8 cellular contexts compared by ENCODE assay signal in the genomic region with DNA sequence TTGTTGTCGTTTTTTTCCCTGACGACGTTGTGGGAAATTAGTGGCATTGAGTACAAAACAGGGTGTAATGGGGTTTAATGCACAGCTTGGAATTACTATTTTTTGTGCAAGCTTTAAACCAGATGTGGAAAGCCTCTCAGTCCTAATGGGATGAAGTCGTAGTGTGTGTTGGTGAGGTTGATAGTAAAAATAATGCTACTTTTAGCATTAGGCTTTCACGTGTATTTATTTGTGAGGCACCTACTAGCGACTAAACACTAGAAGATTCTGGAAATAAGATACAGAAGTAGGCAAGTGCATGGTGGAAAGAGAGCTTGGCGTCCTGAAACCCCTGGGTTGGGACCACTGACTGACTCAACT. TPM values are rescaled to one million over a fixed set of nuclear protein-coding genes. Genes with fewer than 3 reads are reported as not detected.
DNase-seq lines count a peak whose midpoint lies in the region; ATAC-seq, FAIRE-seq and TF ChIP-seq lines count a peak whose summit lies in the region.

No MANE protein-coding gene starts in this region.

- H3K36me3 ChIP-seq in GM12878 (ENCODE audit: control insufficient read depth in 2 of 2, insufficient read depth in 2 of 2, low read length in 1 of 2), result no peaks in the 10 kb centered on the region

- H3K4me3 ChIP-seq in GM12878 (peak overlapping the region; percentile 93), lower leg skin (ENCODE audit: low read depth, poor library complexity, severe bottlenecking) (peak overlapping the region; percentile 67)

- peak overlapping the region; percentile 91 for H3K9ac ChIP-seq in GM12878 (ENCODE audit: control insufficient read depth, insufficient read depth, low read length)

- peak overlapping the region; percentile 78 for H3K27ac ChIP-seq in GM12878 (ENCODE audit: control insufficient read depth, insufficient read depth)

- no peak for TF ChIP-seq EP300 in GM12878 (IDR thresholded peaks at IDR 0.05; ENCODE audit: borderline replicate concordance in 1 of 2, control insufficient read depth in 1 of 2, low read depth in 2 of 2, low read length in 2 of 2)

- no peaks in the 10 kb centered on the region for H3K27me3 Mint-ChIP-seq in activated CD4-positive, alpha-beta T cell treated with anti-CD3 and anti-CD28 coated beads, Interleukin-2, amount 10 ng/mL, durations not matched to agents 7 days and 5 days
- peaks cover 13% of the 10 kb centered on the region for H3K27me3 Mint-ChIP-seq in type B pancreatic cell

- no peak for TF ChIP-seq RAD21 in GM12878 (IDR thresholded peaks at IDR 0.05; ENCODE audit: insufficient read depth, low read depth, low read length)

- TSS peak; percentile 98 for BruUV-seq in GM12878 (replicated peaks; lab: Mats Ljungman, UMichigan)

- peaks cover 30% of the 10 kb centered on the region for H3K79me2 ChIP-seq in GM12878 (ENCODE audit: control insufficient read depth, insufficient read depth, low read length)

- peaks cover 7% of the 10 kb centered on the region for H3K36me3 Mint-ChIP-seq in activated CD4-positive, alpha-beta T cell treated with anti-CD3 and anti-CD28 coated beads, Interleukin-2, amount 10 ng/mL, durations not matched to agents 7 days and 5 days (ENCODE audit: low read depth)
- H3K36me3 Mint-ChIP-seq in type B pancreatic cell, result peaks cover 4% of the 10 kb centered on the region

- no peaks in the 10 kb centered on the region for H3K9me3 ChIP-seq in GM12878 (replicated peaks; ENCODE audit: control insufficient read depth, insufficient read depth, low read length)

- H3K4me1 Mint-ChIP-seq in activated CD4-positive, alpha-beta T cell treated with anti-CD3 and anti-CD28 coated beads, Interleukin-2, amount 10 ng/mL, durations not matched to agents 7 days and 5 days, result peaks cover 35% of the 10 kb centered on the region
- peaks cover 16% of the 10 kb centered on the region for H3K4me1 Mint-ChIP-seq in type B pancreatic cell (ENCODE audit: unreplicated experiment)

- POLR2A ChIA-PET in activated CD4-positive, alpha-beta T cell treated with anti-CD3 and anti-CD28 coated beads, Interleukin-2, amount 10 ng/mL, durations not matched to agents 7 days and 5 days (lab: Charles Lee), result interaction anchor here (0.8 kb wide), 1 partner anchor 9 kb away, joined by 3 read pairs; no protein-coding TSS in a partner anchor
- POLR2A ChIA-PET in GM12878 (lab: Charles Lee), result no interaction called here

- DNase-seq in activated CD4-positive, alpha-beta T cell treated with anti-CD3 and anti-CD28 coated beads, Interleukin-2, amount 10 ng/mL, durations not matched to agents 7 days and 5 days, result no peak
- no peak for DNase-seq in activated CD4-positive, alpha-beta T cell treated with anti-CD3 and anti-CD28 coated beads for 48 hours
- DNase-seq in GM12878 (ENCODE audit: low read depth, low spot score) (no peak), lower leg skin (ENCODE audit: low spot score in 2 of 2) (no peak), type B pancreatic cell (ENCODE audit: extremely low spot score, unreplicated experiment) (no peak), RCC 7860 (ENCODE audit: low spot score) (no peak), hypothalamus (lab: John Stamatoyannopoulos, UW) (no peak), RPMI8226 (no peak)

- TF ChIP-seq CTCF in GM12878 (IDR thresholded peaks at IDR 0.05 in 2 of 3, conservative IDR thresholded peaks at IDR 0.05 in 1 of 3; ENCODE audit: control insufficient read depth in 2 of 3, extremely low read depth in 1 of 3, insufficient read depth in 1 of 3, low read depth in 3 of 3, low read length in 3 of 3) (no peak), lower leg skin (IDR thresholded peaks at IDR 0.05) (no peak), type B pancreatic cell (conservative IDR thresholded peaks at IDR 0.05) (no peak)

- H3K4me3 Mint-ChIP-seq in activated CD4-positive, alpha-beta T cell treated with anti-CD3 and anti-CD28 coated beads, Interleukin-2, amount 10 ng/mL, durations not matched to agents 7 days and 5 days, result peak overlapping the region; percentile 94
- H3K4me3 Mint-ChIP-seq in type B pancreatic cell, result peak overlapping the region; percentile 97

- intact Hi-C loops in GM12878 (cut with micrococcal nuclease; ENCODE audit: unreplicated experiment) (no loop called here), lower leg skin (cut with DNase I; ENCODE audit: low total_unique reads) (no loop called here)

- no peaks in the 10 kb centered on the region for H4K20me1 ChIP-seq in GM12878 (ENCODE audit: control insufficient read depth, insufficient read depth)

- SMC1A ChIA-PET in GM12878 (lab: Charles Lee; ENCODE audit: uncharacterized antibody, unreplicated experiment), result interaction anchor here (0.8 kb wide), 1 partner anchor 49 kb away, joined by 3 read pairs; no protein-coding TSS in a partner anchor

- H2AFZ ChIP-seq in GM12878 (ENCODE audit: control insufficient read depth, low read depth, low read length), result peak overlapping the region; percentile 86

- 17% methylated on average over 7 of the region's 7 CpGs for WGBS in GM12878 (ENCODE audit: insufficient coverage, insufficient replicate concordance, low lambda C conversion rate, missing lambda C conversion rate)
- WGBS in lower leg skin, 2 donors, result 27 to 38% methylated on average over 7 of the region's 7 CpGs

- no peak for FAIRE-seq in GM12878 (lab: Jason Lieb, UNC)
- no peak for FAIRE-seq in RCC 7860 (lab: Jason Lieb, UNC)

- in situ Hi-C loops in GM12878 (cut with MboI), result no loop called here

- CTCF ChIA-PET in activated CD4-positive, alpha-beta T cell treated with anti-CD3 and anti-CD28 coated beads, Interleukin-2, amount 10 ng/mL, durations not matched to agents 7 days and 5 days (lab: Charles Lee), result interaction anchor here (0.8 kb wide), 1 partner anchor 102 kb away, joined by 3 read pairs; no protein-coding TSS in a partner anchor
- CTCF ChIA-PET in GM12878 (lab: Yijun Ruan, JAX), result interaction anchor here (1.3 to 2.3 kb wide), 3 partner anchors 16 to 636 kb away, joined by 3 to 15 read pairs (median 3); no protein-coding TSS in a partner anchor

- peak overlapping the region; percentile 94 for H3K27ac Mint-ChIP-seq in activated CD4-positive, alpha-beta T cell treated with anti-CD3 and anti-CD28 coated beads, Interleukin-2, amount 10 ng/mL, durations not matched to agents 7 days and 5 days
- H3K27ac Mint-ChIP-seq in type B pancreatic cell, result peak overlapping the region; percentile 90

- peak overlapping the region; percentile 89 for H3K4me2 ChIP-seq in GM12878 (ENCODE audit: control insufficient read depth, insufficient read depth)

- peaks cover 3% of the 10 kb centered on the region for H3K9me3 Mint-ChIP-seq in activated CD4-positive, alpha-beta T cell treated with anti-CD3 and anti-CD28 coated beads, Interleukin-2, amount 10 ng/mL, durations not matched to agents 7 days and 5 days
- no peaks in the 10 kb centered on the region for H3K9me3 Mint-ChIP-seq in type B pancreatic cell

- peaks cover 4% of the 10 kb centered on the region for H3K4me1 ChIP-seq in GM12878 (ENCODE audit: control insufficient read depth, insufficient read depth, low read length)

- ATAC-seq in GM12878, result no peak

- RAD21 ChIA-PET in GM12878 (lab: Charles Lee; ENCODE audit: unreplicated experiment), result interaction anchor here (0.7 to 2.4 kb wide), 2 partner anchors 23 to 687 kb away, joined by 3 to 5 read pairs; no protein-coding TSS in a partner anchor

- TF ChIP-seq POLR2A in GM12878 (IDR thresholded peaks at IDR 0.05; ENCODE audit: low read depth, low read length) (no peak), lower leg skin (IDR thresholded peaks at IDR 0.05) (no peak)

- H3K27me3 ChIP-seq in GM12878 (replicated peaks in 1 of 2; ENCODE audit: control insufficient read depth in 2 of 2, insufficient read depth in 2 of 2, low read length in 1 of 2), result no peaks in the 10 kb centered on the region

TF ChIP-seq in GM12878, 131 proteins besides CTCF, POLR2A, EP300 and RAD21:
- TF ChIP-seq SPI1 (IDR thresholded peaks at IDR 0.05; ENCODE audit: borderline replicate concordance, insufficient read depth, low read depth, low read length), result no peak
- TF ChIP-seq BMI1 (IDR thresholded peaks at IDR 0.05; ENCODE audit: borderline replicate concordance), result peak; percentile 7; the same call in 1 of the 2 replicates

RNA-seq across cellular contexts. Expression of gene ORC5, which starts 0.6 kb away (rescaled TPM):
- total RNA-seq in activated CD4-positive, alpha-beta T cell treated with anti-CD3 and anti-CD28 coated beads, Interleukin-2, amount 10 ng/mL, durations not matched to agents 7 days and 5 days, result 10 to 100 TPM; 20.6 to 20.7 TPM
- total RNA-seq in GM12878 (2013; cell fraction: nucleolus; rRNA removed), result 54.7 and 55.9 TPM in 2 replicates
- total RNA-seq in GM12878 (2014; rRNA removed), result 28.4 and 29.8 TPM in 2 replicates
- 26.0 and 27.5 TPM in 2 replicates for total RNA-seq in GM12878 (2014; rRNA removed; fragmentation: Illumina TruSeq; extraction: Trizol)
- total RNA-seq in GM12878 (2021), result 28.1 TPM in 2 replicates
- 7.2 TPM for polyA plus RNA-seq in GM12878 (2011; ENCODE audit: low read depth)
- polyA plus RNA-seq in GM12878 (2011; rRNA removed), result 14.8 and 17.9 TPM in 2 replicates
- 10.6 and 10.9 TPM in 2 replicates for polyA plus RNA-seq in GM12878 (2011; cell fraction: cytosol; rRNA removed)
- 9.7 and 18.7 TPM in 2 replicates for polyA plus RNA-seq in GM12878 (2011; cell fraction: nucleus; rRNA removed)
- polyA plus RNA-seq in GM12878 (2012), result 13.9 and 15.7 TPM in 2 replicates
- 32.3 and 40.1 TPM in 2 replicates for polyA plus RNA-seq in GM12878 (2014; fragmentation: Illumina TruSeq; extraction: Trizol)
- 10 to 100 TPM; 42.2 to 58.6 TPM for polyA plus RNA-seq in GM12878 (2014; fragmentation: Nextera tagmentation; extraction: Ambion mirVana)
- polyA plus RNA-seq in GM12878 (2014; rRNA removed), result 19.1 and 22.8 TPM in 2 replicates
- 10 to 100 TPM; 51.4 TPM for polyA plus RNA-seq in GM12878 (2016; fragmentation: Nextera tagmentation; extraction: Ambion mirVana)
- polyA minus RNA-seq in GM12878 (2011; rRNA and poly(A)+ RNA removed), result 12.6 and 16.2 TPM in 2 replicates
- polyA minus RNA-seq in GM12878 (2011; cell fraction: cytosol; rRNA and poly(A)+ RNA removed), result 6.1 and 6.9 TPM in 2 replicates
- 23.7 and 40.7 TPM in 2 replicates for polyA minus RNA-seq in GM12878 (2011; cell fraction: nucleus; rRNA and poly(A)+ RNA removed)
- 10 to 100 TPM; 13.8 to 41.2 (median 16.3) TPM for total RNA-seq in lower leg skin
- total RNA-seq in type B pancreatic cell (ENCODE audit: low replicate concordance), result 22.8 and 24.2 TPM in 2 replicates
